In the genomic region with DNA sequence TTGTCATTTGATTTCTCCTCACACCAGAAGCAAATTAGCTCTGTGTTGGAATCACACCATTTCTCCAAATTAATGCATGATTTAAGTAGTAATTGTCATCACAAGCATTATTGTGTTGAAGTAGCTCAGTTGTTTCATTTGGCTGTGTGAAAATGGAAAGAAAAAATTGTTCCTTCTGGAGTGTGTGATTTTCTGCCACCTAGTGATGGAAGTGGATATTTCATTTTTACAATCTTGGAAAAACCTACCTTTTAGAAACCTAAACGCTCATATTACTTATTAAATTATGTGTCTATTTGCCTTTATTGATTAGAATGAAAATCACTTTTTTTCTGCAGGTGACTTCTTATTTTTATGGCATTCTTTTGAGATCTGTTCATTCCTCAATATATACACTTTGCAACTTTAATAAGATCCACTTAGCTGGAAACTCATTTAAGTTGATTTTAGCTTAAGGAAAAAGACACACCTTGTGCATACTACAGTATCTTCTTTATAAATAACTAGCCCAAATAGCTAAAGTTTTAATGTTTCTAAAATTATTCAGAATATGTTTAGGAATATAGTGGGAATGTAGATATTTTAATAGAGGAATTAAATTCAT, we compare ENCODE assay signal across 8 cellular contexts. TPM values are rescaled to one million over a fixed set of nuclear protein-coding genes. Genes with fewer than 3 reads are reported as not detected.
DNase-seq lines count a peak whose midpoint lies in the region; ATAC-seq and TF ChIP-seq lines count a peak whose summit lies in the region.

No MANE protein-coding gene starts in this region.

- CTCF ChIA-PET in activated B cell treated with CpG ODN at 0.5 μM for 24 hours (lab: Charles Lee): interaction anchor here (0.9 to 1.3 kb wide), 2 partner anchors 15 to 664 kb away, joined by 3 to 5 read pairs; no protein-coding TSS in a partner anchor

- H3K4me3 Mint-ChIP-seq in activated B cell treated with CpG ODN at 0.5 μM for 24 hours: no peak overlapping the region

- DNase-seq in SIG-M5 treated with dmso at 0.1 percent for 504 hours (lab: John Stamatoyannopoulos, UW; ENCODE audit: unreplicated experiment) (peak; percentile 18), SIG-M5 (lab: John Stamatoyannopoulos, UW) (no peak), KBM-7 (peak; percentile 47), activated B cell treated with CpG ODN at 0.5 μM for 24 hours (no peak), left kidney (ENCODE audit: low read depth, low spot score) (peak; percentile 51), NCI-H2107 (lab: John Stamatoyannopoulos, UW) (no peak), mesenteric fat pad (ENCODE audit: low spot score) (no peak)

- H3K9me3 Mint-ChIP-seq in activated B cell treated with CpG ODN at 0.5 μM for 24 hours: no peaks in the 10 kb centered on the region

- H3K4me1 Mint-ChIP-seq in activated B cell treated with CpG ODN at 0.5 μM for 24 hours: no peaks in the 10 kb centered on the region

- POLR2A ChIA-PET in activated B cell treated with CpG ODN at 0.5 μM for 24 hours (lab: Charles Lee): no interaction called here

- H3K27me3 Mint-ChIP-seq in activated B cell treated with CpG ODN at 0.5 μM for 24 hours: no peaks in the 10 kb centered on the region

- ATAC-seq in activated B cell treated with CpG ODN at 0.5 μM for 24 hours (ENCODE audit: low read depth) (no peak), HG03095 (IDR thresholded peaks at IDR 0.05; ENCODE audit: unreplicated experiment) (no peak)

- no peak overlapping the region for H3K27ac Mint-ChIP-seq in activated B cell treated with CpG ODN at 0.5 μM for 24 hours

- H3K36me3 Mint-ChIP-seq in activated B cell treated with CpG ODN at 0.5 μM for 24 hours (ENCODE audit: low read depth): no peaks in the 10 kb centered on the region

- in situ Hi-C loops in KBM-7 (cut with MboI; ENCODE audit: low pct_unique_long_range_greater_than_20kb, low sequenced_read_pairs): no loop called here

- intact Hi-C loops in activated B cell treated with CpG ODN at 0.5 μM for 24 hours (cut with micrococcal nuclease): loop anchor here (1.0 to 2.0 kb wide), 3 partner anchors 372 to 857 kb away; no protein-coding TSS in a partner anchor

- TF ChIP-seq CTCF in activated B cell treated with CpG ODN at 0.5 μM for 24 hours (IDR thresholded peaks at IDR 0.05): peak; percentile 17

RNA-seq across cellular contexts. Expression of a gene that starts 50.0 kb away (rescaled TPM):
- total RNA-seq in activated B cell treated with CpG ODN at 0.5 μM for 24 hours (97.4 and 101 TPM in 2 replicates), mesenteric fat pad (118 TPM)

Comparison
In these comparisons a context has a peak if more than half of its experiments do, and no peak if none do; other contexts are left out.
1. DNase-seq: peak in SIG-M5 treated with dmso at 0.1 percent for 504 hours (single experiment), KBM-7 (single experiment) and left kidney (single experiment); none in SIG-M5 (single experiment), activated B cell treated with CpG ODN at 0.5 μM for 24 hours (single experiment), NCI-H2107 (single experiment) and mesenteric fat pad (single experiment).